ENCODE assay signal across 23 cellular contexts in the genomic region with DNA sequence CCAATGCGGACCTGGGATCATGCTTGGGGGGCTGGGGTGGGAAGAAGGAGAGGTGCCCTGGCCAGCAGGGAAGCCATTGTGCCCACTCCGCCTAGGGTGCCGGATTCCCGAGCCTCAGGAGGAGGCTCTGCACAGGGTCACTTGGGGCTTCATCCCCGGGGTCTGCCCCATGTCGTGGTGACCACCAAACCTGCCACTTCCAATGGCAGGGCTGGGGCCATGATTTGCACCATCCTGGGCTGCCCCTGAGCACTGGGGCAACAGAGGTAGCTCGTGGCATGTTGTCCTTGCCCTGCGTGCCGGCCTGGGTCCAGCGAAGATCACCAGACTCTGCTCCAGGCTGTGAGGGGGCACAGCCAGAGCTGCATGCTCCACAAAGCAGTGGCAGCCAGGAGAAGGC.
A peak's percentile ranks its signal among the peaks of the same experiment; 100 is the strongest.
DNase-seq lines count a peak whose midpoint lies in the region; ATAC-seq and TF ChIP-seq lines count a peak whose summit lies in the region.
"Had no signal": no experiment of that assay in that cellular context is flagged by ENCODE, and none has a peak within 500 bp of the region (broad histone marks: within the 10 kb centered on the region; RNA-seq: fewer than 3 reads in every experiment).

No MANE protein-coding gene starts in this region.

- dilution Hi-C loops in IMR-90 (cut with HindIII; ENCODE audit: low sequenced_read_pairs, unreplicated experiment): no loop called here

- H3K4me3 ChIP-seq in IMR-90 (ENCODE audit: insufficient read depth, low read depth, low read length): no peak overlapping the region
- no peak overlapping the region for H3K4me3 ChIP-seq in gastroesophageal sphincter
- H3K4me3 ChIP-seq in WERI-Rb-1 (ENCODE audit: low read depth, low read length): no peak overlapping the region
- H3K4me3 ChIP-seq: BLaER1 treated with 17β-estradiol and CSF1 and Interleukin-3, amounts not matched to agents 10 nM and 100 nM; GM12878; GM23248 had no signal

- H2BK120ac ChIP-seq in IMR-90 (ENCODE audit: low read depth, low read length): no peak overlapping the region

- POLR2A ChIA-PET in IMR-90 (lab: Charles Lee; ENCODE audit: unreplicated experiment) (no interaction called here), HEK293T (lab: Yijun Ruan, JAX) (no interaction called here)

- H2BK15ac ChIP-seq in IMR-90 (ENCODE audit: low read depth, low read length): no peak overlapping the region

- no peaks in the 10 kb centered on the region for H3K79me1 ChIP-seq in IMR-90 (ENCODE audit: low read depth in 1 of 2, low read length in 2 of 2)

- TF ChIP-seq EP300 in gastroesophageal sphincter (IDR thresholded peaks at IDR 0.05): no peak

- H3K4me1 Mint-ChIP-seq in osteocyte (ENCODE audit: unreplicated experiment): no peaks in the 10 kb centered on the region
- H3K4me1 Mint-ChIP-seq: CD14-positive monocyte; CD8-positive, alpha-beta memory T cell; H9 had no signal

- CTCF ChIA-PET in IMR-90 (lab: Yijun Ruan, JAX): no interaction called here
- CTCF ChIA-PET in HEK293T (lab: Yijun Ruan, JAX): no interaction called here

- H2AK5ac ChIP-seq in IMR-90 (ENCODE audit: low read depth, low read length): no peak overlapping the region

- H3K27me3 ChIP-seq in IMR-90 (ENCODE audit: control insufficient read depth, insufficient read depth, low read length) (no peaks in the 10 kb centered on the region), gastroesophageal sphincter (no peaks in the 10 kb centered on the region), WERI-Rb-1 (ENCODE audit: insufficient read depth, low read depth, severe bottlenecking) (peaks cover 15% of the 10 kb centered on the region)
- H3K27me3 ChIP-seq: BE2C had no signal

- no peak overlapping the region for H3K27ac Mint-ChIP-seq in osteocyte (ENCODE audit: unreplicated experiment)
- H3K27ac Mint-ChIP-seq: CD14-positive monocyte; CD4-positive, alpha-beta T cell; CD8-positive, alpha-beta memory T cell; H9; HFFc6 had no signal

- no peaks in the 10 kb centered on the region for H3K36me3 Mint-ChIP-seq in osteocyte (ENCODE audit: unreplicated experiment)
- H3K36me3 Mint-ChIP-seq: CD14-positive monocyte; CD8-positive, alpha-beta memory T cell had no signal

- H3K36me3 ChIP-seq in IMR-90 (ENCODE audit: control insufficient read depth, insufficient read depth, low read length) (no peaks in the 10 kb centered on the region), gastroesophageal sphincter (no peaks in the 10 kb centered on the region), WERI-Rb-1 (no peaks in the 10 kb centered on the region)
- H3K36me3 ChIP-seq: BE2C; BLaER1 treated with 17β-estradiol and CSF1 and Interleukin-3, amounts not matched to agents 10 nM and 100 nM had no signal

- no peak overlapping the region for H3K4me3 Mint-ChIP-seq in osteocyte (ENCODE audit: unreplicated experiment)
- H3K4me3 Mint-ChIP-seq: CD14-positive monocyte; CD4-positive, alpha-beta T cell; CD8-positive, alpha-beta memory T cell; H9; HFFc6 had no signal

- no peak overlapping the region for H3K27ac ChIP-seq in IMR-90 (ENCODE audit: insufficient read depth, low read length)
- no peak overlapping the region for H3K27ac ChIP-seq in gastroesophageal sphincter
- H3K27ac ChIP-seq in WERI-Rb-1: no peak overlapping the region
- H3K27ac ChIP-seq: 22Rv1; BLaER1 treated with 17β-estradiol and CSF1 and Interleukin-3, amounts not matched to agents 10 nM and 100 nM; GM23248 had no signal

- ATAC-seq in IMR-90 (ENCODE audit: low read depth) (no peak), gastroesophageal sphincter (peak; percentile 31)
- ATAC-seq: GM12878, HCT116 had no signal

- in situ Hi-C loops in IMR-90 (cut with MboI; ENCODE audit: low sequenced_read_pairs): no loop called here

- 80% methylated on average over 3 of the region's 10 CpGs; no CpG with 5 or more reads in 1 of the 2 experiments for WGBS in IMR-90 (ENCODE audit: extremely low coverage in 2 of 2, insufficient read length in 1 of 2), 2 experiments
- WGBS in gastroesophageal sphincter (ENCODE audit: low coverage in 1 of 2), 2 donors: no CpG with 5 or more reads among the region's 10 CpGs

- no peak overlapping the region for H4K8ac ChIP-seq in IMR-90 (ENCODE audit: low read depth in 2 of 2, low read length in 2 of 2)

- no peaks in the 10 kb centered on the region for H3K9me1 ChIP-seq in IMR-90 (ENCODE audit: insufficient read depth, low read length)

- TF ChIP-seq CTCF in IMR-90 (conservative IDR thresholded peaks at IDR 0.05; ENCODE audit: low read depth, low read length) (no peak), gastroesophageal sphincter (IDR thresholded peaks at IDR 0.05) (no peak), osteocyte (IDR thresholded peaks at IDR 0.05) (no peak), WERI-Rb-1 (IDR thresholded peaks at IDR 0.05; ENCODE audit: low read depth, low read length) (no peak)

- H4K91ac ChIP-seq in IMR-90 (ENCODE audit: insufficient read depth, low read depth, low read length): no peak overlapping the region

- H3K9me3 ChIP-seq in IMR-90 (ENCODE audit: control insufficient read depth, insufficient read depth, low read length): peaks cover 4% of the 10 kb centered on the region; the same call in 1 of the 2 replicates
- no peaks in the 10 kb centered on the region for H3K9me3 ChIP-seq in gastroesophageal sphincter
- H3K9me3 ChIP-seq in WERI-Rb-1 (ENCODE audit: severe bottlenecking): no peaks in the 10 kb centered on the region
- H3K9me3 ChIP-seq: BE2C had no signal

- no peak overlapping the region for H3K56ac ChIP-seq in IMR-90 (ENCODE audit: extremely low read depth, insufficient read depth, low read length)

- no peaks in the 10 kb centered on the region for H3K27me3 Mint-ChIP-seq in osteocyte (ENCODE audit: unreplicated experiment)
- H3K27me3 Mint-ChIP-seq: CD4-positive, alpha-beta T cell; CD8-positive, alpha-beta memory T cell had no signal

- H3K4me1 ChIP-seq in IMR-90 (ENCODE audit: control insufficient read depth, insufficient read depth, low read length) (no peaks in the 10 kb centered on the region), gastroesophageal sphincter (no peaks in the 10 kb centered on the region)
- H3K4me1 ChIP-seq: BE2C; BLaER1 treated with 17β-estradiol and CSF1 and Interleukin-3, amounts not matched to agents 10 nM and 100 nM had no signal

- no peak overlapping the region for H3K9ac ChIP-seq in IMR-90 (ENCODE audit: low read depth, low read length)
- H3K9ac ChIP-seq: BLaER1 treated with 17β-estradiol and CSF1 and Interleukin-3, amounts not matched to agents 10 nM and 100 nM; GM23248 had no signal

- TF ChIP-seq POLR2A in IMR-90 (IDR thresholded peaks at IDR 0.05; ENCODE audit: low read depth, low read length): no peak
- no peak for TF ChIP-seq POLR2A in gastroesophageal sphincter (IDR thresholded peaks at IDR 0.05)

- TF ChIP-seq RAD21 in IMR-90 (IDR thresholded peaks at IDR 0.05; ENCODE audit: low read length): no peak

- H2AK9ac ChIP-seq in IMR-90 (replicated peaks; ENCODE audit: low read depth, low read length, poor library complexity): no peak overlapping the region

- H3K4me2 ChIP-seq in IMR-90 (ENCODE audit: low read depth, low read length): no peak overlapping the region
- H3K4me2 ChIP-seq: BLaER1 treated with 17β-estradiol and CSF1 and Interleukin-3, amounts not matched to agents 10 nM and 100 nM had no signal

- H2BK5ac ChIP-seq in IMR-90 (ENCODE audit: low read depth, low read length, poor library complexity, severe bottlenecking): no peak overlapping the region

- peak overlapping the region; percentile 43 for H2AFZ ChIP-seq in IMR-90 (replicated peaks; ENCODE audit: low read length, poor library complexity)
- H2AFZ ChIP-seq: GM23248 had no signal

- no peak overlapping the region for H3K23ac ChIP-seq in IMR-90 (ENCODE audit: low read depth, low read length)

- no peak overlapping the region for H2BK20ac ChIP-seq in IMR-90 (ENCODE audit: low read depth, low read length)

- H4K20me1 ChIP-seq in IMR-90 (ENCODE audit: insufficient read depth, low read length): no peaks in the 10 kb centered on the region
- H4K20me1 ChIP-seq: BLaER1 treated with 17β-estradiol and CSF1 and Interleukin-3, amounts not matched to agents 10 nM and 100 nM had no signal

- H3K14ac ChIP-seq in IMR-90 (replicated peaks; ENCODE audit: low read depth, low read length): no peak overlapping the region

- H3K18ac ChIP-seq in IMR-90 (ENCODE audit: low read depth, low read length): no peak overlapping the region

- BruUV-seq in IMR-90 (replicated peaks; lab: Mats Ljungman, UMichigan): no TSS peak

- intact Hi-C loops in IMR-90 (cut with micrococcal nuclease): no loop called here

- no peak overlapping the region for H3K4ac ChIP-seq in IMR-90 (ENCODE audit: low read depth, low read length)

- H4K5ac ChIP-seq in IMR-90 (ENCODE audit: low read depth, low read length): no peak overlapping the region

- peaks cover 13% of the 10 kb centered on the region for H3K9me3 Mint-ChIP-seq in osteocyte (ENCODE audit: unreplicated experiment)
- H3K9me3 Mint-ChIP-seq: CD4-positive, alpha-beta T cell; HFFc6 had no signal

- peak; percentile 25 for DNase-seq in activated effector memory CD4-positive, alpha-beta T cell treated with anti-CD3 and anti-CD28 coated beads, Interleukin-2, amount 50 U/mL, for 16 hours
- no peak for DNase-seq in activated effector memory CD4-positive, alpha-beta T cell treated with Interleukin-2 at 50 U/mL for 16 hours
- DNase-seq in IMR-90: no peak
- peak; percentile 80 for DNase-seq in osteocyte (ENCODE audit: extremely low spot score, unreplicated experiment)
- no peak for DNase-seq in glomerular visceral epithelial cell (ENCODE audit: extremely low spot score)
- no peak for DNase-seq in WERI-Rb-1
- DNase-seq in HEK293T (ENCODE audit: extremely low spot score): no peak
- DNase-seq: BE2C; CD4-positive, alpha-beta T cell; CD8-positive, alpha-beta memory T cell; DMS 273 treated with DMSO at 0.1 percent for 48 hours; DMS79; EL; GDM1; GM23248; H9; HFFc6 had no signal

TF ChIP-seq in IMR-90, 13 proteins besides CTCF, POLR2A, EP300 and RAD21 (continues in another document):
- TF ChIP-seq CEBPB (IDR thresholded peaks at IDR 0.05; ENCODE audit: low read depth, low read length) (no peak), MAZ (IDR thresholded peaks at IDR 0.05; ENCODE audit: borderline replicate concordance, low read depth, low read length) (no peak), SMC3 (IDR thresholded peaks at IDR 0.05; ENCODE audit: low read depth, low read length) (no peak)

TF ChIP-seq in HEK293T, 16 proteins besides CTCF, POLR2A, EP300 and RAD21 (continues in another document):
- no peak for TF ChIP-seq FOXA1 (IDR thresholded peaks at IDR 0.05)
- TF ChIP-seq SUZ12 (IDR thresholded peaks at IDR 0.05): no peak
- TF ChIP-seq FOXK2 (IDR thresholded peaks at IDR 0.05): no peak
- no peak for TF ChIP-seq FOXM1 (IDR thresholded peaks at IDR 0.05; ENCODE audit: borderline replicate concordance)
- no peak for TF ChIP-seq BHLHE40 (IDR thresholded peaks at IDR 0.05; ENCODE audit: borderline replicate concordance)
- no peak for TF ChIP-seq ELF4 (IDR thresholded peaks at IDR 0.05)
- TF ChIP-seq LEF1 (IDR thresholded peaks at IDR 0.05; ENCODE audit: borderline replicate concordance): no peak
- TF ChIP-seq NFRKB (IDR thresholded peaks at IDR 0.05): no peak
- TF ChIP-seq TARDBP (IDR thresholded peaks at IDR 0.05): no peak

Comparison
In these comparisons a context has a peak if more than half of its experiments do, and no peak if none do; other contexts are left out.
1. DNase-seq: peak in activated effector memory CD4-positive, alpha-beta T cell treated with anti-CD3 and anti-CD28 coated beads, Interleukin-2, amount 50 U/mL, for 16 hours (single experiment) and osteocyte (single experiment); none in activated effector memory CD4-positive, alpha-beta T cell treated with Interleukin-2 at 50 U/mL for 16 hours (single experiment), IMR-90 (single experiment), glomerular visceral epithelial cell (single experiment), WERI-Rb-1 (single experiment) and HEK293T (single experiment).